ENCODE assay signal across 10 cellular contexts in genomic region chr2:237600205-237600846, GRCh38. TPM values are rescaled to one million over a fixed set of nuclear protein-coding genes. Genes with fewer than 3 reads are reported as not detected.
A peak's percentile ranks its signal among the peaks of the same experiment; 100 is the strongest.
DNase-seq lines count a peak whose midpoint lies in the region; ATAC-seq and TF ChIP-seq lines count a peak whose summit lies in the region.
"Had no signal": no experiment of that assay in that cellular context is flagged by ENCODE, and none has a peak within 500 bp of the region (broad histone marks: within the 10 kb centered on the region; RNA-seq: fewer than 3 reads in every experiment).

No MANE protein-coding gene starts in this region.

- H3K4me1 ChIP-seq in MM.1S (ENCODE audit: low read length) = peaks cover 36% of the 10 kb centered on the region
- H3K4me1 ChIP-seq in right lobe of liver = peaks cover 0 to 22% (median 6%) of the 10 kb centered on the region in 4 donors
- peaks cover 0 to 48% (median 19%) of the 10 kb centered on the region in 4 donors for H3K4me1 ChIP-seq in tibial artery

- H3K36me3 ChIP-seq in MM.1S (replicated peaks; ENCODE audit: insufficient read depth, low read length) (no peaks in the 10 kb centered on the region), right lobe of liver (no peaks in the 10 kb centered on the region), tibial artery (no peaks in the 10 kb centered on the region)

- no peaks in the 10 kb centered on the region for H3K36me3 Mint-ChIP-seq in T-helper 2 cell treated with Interferon-gamma antibody and Interleukin-4, amounts not matched to agents 5 μg/mL and 100 μg/mL, for 36 hours (ENCODE audit: low read depth)

- ATAC-seq in right lobe of liver = peak; percentile 52 to 69 (median 61)
- ATAC-seq in GM21619 (IDR thresholded peaks at IDR 0.05; ENCODE audit: unreplicated experiment) = no peak

- H2AFZ ChIP-seq in MM.1S (ENCODE audit: low read length) = peak overlapping the region; percentile 85

- no peak overlapping the region for H3K4me3 Mint-ChIP-seq in T-helper 2 cell treated with Interferon-gamma antibody and Interleukin-4, amounts not matched to agents 5 μg/mL and 100 μg/mL, for 36 hours
- H3K4me3 Mint-ChIP-seq: T-helper 1 cell treated with Interleukin-12 subunit alpha and Interleukin-12 subunit beta and Interleukin-4 antibody, amounts not matched to agents 30 μg/mL and 1 μg/mL, for 36 hours had no signal

- no peaks in the 10 kb centered on the region for H3K79me2 ChIP-seq in MM.1S (ENCODE audit: low read length)

- H3K4me3 ChIP-seq in MM.1S (ENCODE audit: low read length) (peak overlapping the region; percentile 42), coronary artery (peak overlapping the region; percentile 59), right lobe of liver (peak overlapping the region in 2 of 3 donors; percentile 3 to 21), tibial artery (peak overlapping the region; percentile 24 to 42)

- H3F3A ChIP-seq in MM.1S (ENCODE audit: insufficient read depth, low read length) = no peaks in the 10 kb centered on the region

- no peaks in the 10 kb centered on the region for H3K9me3 Mint-ChIP-seq in T-helper 2 cell treated with Interferon-gamma antibody and Interleukin-4, amounts not matched to agents 5 μg/mL and 100 μg/mL, for 36 hours
- H3K9me3 Mint-ChIP-seq: T-helper 1 cell treated with Interleukin-12 subunit alpha and Interleukin-12 subunit beta and Interleukin-4 antibody, amounts not matched to agents 30 μg/mL and 1 μg/mL, for 36 hours had no signal

- WGBS in right lobe of liver (ENCODE audit: insufficient coverage, low coverage, low lambda C conversion rate, missing lambda C conversion rate) = 31% methylated on average over 7 of the region's 16 CpGs

- intact Hi-C loops in right lobe of liver (cut with DNase I) (no loop called here), tibial artery (cut with DNase I; ENCODE audit: low total_unique reads) (loop anchor here (5.0 kb wide), 1 partner anchor 142 kb away; no protein-coding TSS in a partner anchor)

- H3K27ac ChIP-seq in MM.1S (ENCODE audit: low read length) = peak overlapping the region; percentile 50; the same call in 1 of the 2 replicates
- peak overlapping the region; percentile 86 to 93 for H3K27ac ChIP-seq in coronary artery
- H3K27ac ChIP-seq in right lobe of liver = peak overlapping the region; percentile 73 to 80 (median 75)
- H3K27ac ChIP-seq in tibial artery = peak overlapping the region; percentile 97 to 98

- peak; percentile 35 for TF ChIP-seq CTCF in MM.1S (IDR thresholded peaks at IDR 0.05; ENCODE audit: low read length)
- peak; percentile 19 for TF ChIP-seq CTCF in coronary artery (IDR thresholded peaks at IDR 0.05)
- peak in 2 of 4 donors; percentile 18 to 28 for TF ChIP-seq CTCF in right lobe of liver (IDR thresholded peaks at IDR 0.05)
- peak; percentile 41 to 42 for TF ChIP-seq CTCF in tibial artery (IDR thresholded peaks at IDR 0.05)

- DNase-seq in MM.1S (peak; percentile 76), coronary artery (ENCODE audit: low spot score) (peak; percentile 87), right lobe of liver (peak in 1 of 3 donors; percentile 52), tibial artery (peak; percentile 81 to 92), germinal center (ENCODE audit: low spot score) (no peak), T-helper 2 cell (no peak)
- DNase-seq in T-helper 2 cell treated with Interferon-gamma antibody and Interleukin-4, amounts not matched to agents 5 μg/mL and 100 μg/mL, for 36 hours (ENCODE audit: low spot score) = no peak

- peak overlapping the region; percentile 81 for H3K4me2 ChIP-seq in MM.1S (ENCODE audit: low read depth, low read length)

- no peaks in the 10 kb centered on the region for H3K9me3 ChIP-seq in MM.1S (replicated peaks; ENCODE audit: insufficient read depth, low read length)
- H3K9me3 ChIP-seq in right lobe of liver = no peaks in the 10 kb centered on the region
- H3K9me3 ChIP-seq in tibial artery = no peaks in the 10 kb centered on the region

- H3K9ac ChIP-seq in MM.1S (ENCODE audit: low read length) = peak overlapping the region; percentile 35

- no peaks in the 10 kb centered on the region for H3K27me3 Mint-ChIP-seq in T-helper 2 cell treated with Interferon-gamma antibody and Interleukin-4, amounts not matched to agents 5 μg/mL and 100 μg/mL, for 36 hours (ENCODE audit: low read depth)

- H3K4me1 Mint-ChIP-seq in T-helper 2 cell treated with Interferon-gamma antibody and Interleukin-4, amounts not matched to agents 5 μg/mL and 100 μg/mL, for 36 hours (ENCODE audit: low read depth) = peaks cover 21% of the 10 kb centered on the region

- no peak overlapping the region for H3K27ac Mint-ChIP-seq in T-helper 2 cell treated with Interferon-gamma antibody and Interleukin-4, amounts not matched to agents 5 μg/mL and 100 μg/mL, for 36 hours
- H3K27ac Mint-ChIP-seq: T-helper 1 cell treated with Interleukin-12 subunit alpha and Interleukin-12 subunit beta and Interleukin-4 antibody, amounts not matched to agents 30 μg/mL and 1 μg/mL, for 36 hours had no signal

- H3K27me3 ChIP-seq in MM.1S (replicated peaks; ENCODE audit: insufficient read depth, low read length) = no peaks in the 10 kb centered on the region
- no peaks in the 10 kb centered on the region for H3K27me3 ChIP-seq in right lobe of liver
- H3K27me3 ChIP-seq in tibial artery = no peaks in the 10 kb centered on the region

- no peaks in the 10 kb centered on the region for H4K20me1 ChIP-seq in MM.1S (ENCODE audit: insufficient read depth, low read length)

- peak; percentile 51 for TF ChIP-seq POLR2A in right lobe of liver (IDR thresholded peaks at IDR 0.05)

- no peaks in the 10 kb centered on the region for H3K9me2 ChIP-seq in MM.1S (replicated peaks; ENCODE audit: insufficient read depth, low read length)

RNA-seq across cellular contexts. Expression of gene RAB17, which starts 9.8 kb away (rescaled TPM):
- total RNA-seq in right lobe of liver = 100 to 1,000 TPM in 2 of 6 experiments, 10 to 100 TPM in 4; 57.5 to 129 (median 77.9) TPM

RNA-seq across cellular contexts. Expression of gene LRRFIP1, which starts 27.1 kb away (rescaled TPM):
- 10 to 100 TPM; 29.4 to 56.3 (median 49.7) TPM for total RNA-seq in right lobe of liver

RNA-seq across cellular contexts. Expression of gene PRLH, which starts 34.0 kb away (rescaled TPM):
- total RNA-seq in right lobe of liver = not detected
- total RNA-seq: renal cortical epithelial cell had no signal

Comparison
In these comparisons a context has a peak if more than half of its experiments do, and no peak if none do; other contexts are left out.
1. DNase-seq: peak in MM.1S (single experiment), coronary artery (single experiment) and tibial artery (2 of 2); none in germinal center (single experiment), T-helper 2 cell (0 of 5) and T-helper 2 cell treated with Interferon-gamma antibody and Interleukin-4, amounts not matched to agents 5 μg/mL and 100 μg/mL, for 36 hours (single experiment).
2. Peak in every context shown above with its lines, with median percentiles within 50 percentile points of each other: H3K27ac ChIP-seq and H3K4me3 ChIP-seq.